In the genomic region with DNA sequence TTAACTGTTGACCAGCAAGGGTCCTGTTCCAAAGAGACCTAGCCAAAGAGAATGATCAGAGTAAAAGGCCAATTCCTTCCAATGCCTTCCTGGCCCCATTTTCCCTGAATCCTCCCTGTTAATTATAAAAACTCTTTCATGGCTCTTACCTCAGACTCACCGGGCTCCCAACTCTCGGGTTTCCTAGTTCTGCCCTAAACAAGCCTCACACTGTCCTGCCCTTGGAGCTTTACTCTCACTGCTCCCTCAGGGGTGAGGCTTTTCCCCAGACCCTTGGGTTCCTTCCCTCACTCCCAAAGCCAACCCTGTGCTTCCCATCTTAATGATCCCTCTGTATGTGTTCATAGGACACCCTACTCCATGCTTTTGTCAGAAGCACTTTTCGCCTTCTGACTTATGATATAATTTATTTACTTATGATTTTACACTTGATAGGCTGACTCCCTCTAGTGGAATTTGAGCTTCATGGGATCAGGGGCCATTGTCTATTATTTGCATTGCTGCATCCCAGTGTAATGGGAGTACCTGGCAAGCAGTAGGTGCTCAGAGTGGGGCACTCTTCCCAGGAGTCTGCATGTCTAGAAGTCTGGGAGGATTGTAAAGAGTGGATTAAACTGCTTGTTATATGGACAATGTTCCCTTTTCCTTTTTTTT, we compare ENCODE assay signal across 9 cellular contexts. TPM values are rescaled to one million over a fixed set of nuclear protein-coding genes. Genes with fewer than 3 reads are reported as not detected.
A peak's percentile ranks its signal among the peaks of the same experiment; 100 is the strongest.
DNase-seq lines count a peak whose midpoint lies in the region; ATAC-seq, FAIRE-seq and TF ChIP-seq lines count a peak whose summit lies in the region.
"Had no signal": no experiment of that assay in that cellular context is flagged by ENCODE, and none has a peak within 500 bp of the region (broad histone marks: within the 10 kb centered on the region; RNA-seq: fewer than 3 reads in every experiment).

No MANE protein-coding gene starts in this region.

- POLR2A ChIA-PET in HCT116 (lab: Charles Lee) = no interaction called here

- H2AFZ ChIP-seq in HCT116 (ENCODE audit: low read depth, low read length, poor library complexity, severe bottlenecking) = no peak overlapping the region

- ATAC-seq in HCT116 (peak; percentile 93), HG03521 (IDR thresholded peaks at IDR 0.05; ENCODE audit: unreplicated experiment) (no peak), HG03571 (IDR thresholded peaks at IDR 0.05; ENCODE audit: unreplicated experiment) (no peak)

- H3K9ac ChIP-seq in HCT116 (ENCODE audit: low read length) = no peak overlapping the region

- H3K27ac ChIP-seq in HCT116 (ENCODE audit: low read depth, low read length) (no peak overlapping the region), small intestine (ENCODE audit: low read depth in 1 of 2, low read length in 1 of 2) (no peak overlapping the region)

- WGBS in small intestine, 3 donors = 57 to 64% (median 59%) methylated on average over 3 of the region's 3 CpGs

- H3K9me2 ChIP-seq in HCT116 (ENCODE audit: insufficient read depth) = no peaks in the 10 kb centered on the region

- intact Hi-C loops in HCT116 (cut with micrococcal nuclease) = loop anchor here (10.0 kb wide), 1 partner anchor 453 kb away; no protein-coding TSS in a partner anchor

- H3K4me2 ChIP-seq in HCT116 (ENCODE audit: low read length) = no peak overlapping the region

- H3K4me1 ChIP-seq in HCT116 (ENCODE audit: control insufficient read depth in 1 of 2, insufficient read depth in 2 of 2, low read length in 2 of 2) (0 out of 4 replicates have a peak, but pooled peaks cover 0 to 2% of the 10 kb centered on the region in 2 experiments), small intestine (ENCODE audit: control insufficient read depth in 2 of 2, insufficient read depth in 1 of 2, low read depth in 1 of 2, low read length in 1 of 2) (no peaks in the 10 kb centered on the region)

- RAD21 ChIA-PET in HCT116 (lab: Charles Lee; ENCODE audit: low non-redundant PET in 1 of 2, low total read pairs in 2 of 2, uncharacterized antibody in 2 of 2, unreplicated experiment in 2 of 2) = no interaction called here

- TF ChIP-seq POLR2A in HCT116 (IDR thresholded peaks at IDR 0.05; ENCODE audit: borderline replicate concordance, extremely low read depth, insufficient read depth, insufficient read length) = no peak

- TF ChIP-seq RAD21 in HCT116 (IDR thresholded peaks at IDR 0.05; ENCODE audit: low read depth) = peak; percentile 54; the same call in 1 of the 2 replicates

- no peaks in the 10 kb centered on the region for H4K20me1 ChIP-seq in HCT116 (ENCODE audit: insufficient read depth)

- TF ChIP-seq CTCF in HCT116 (IDR thresholded peaks at IDR 0.05 in 2 of 3, conservative IDR thresholded peaks at IDR 0.05 in 1 of 3; ENCODE audit: borderline replicate concordance in 1 of 3, insufficient read depth in 1 of 3, low read depth in 2 of 3, low read length in 2 of 3) = peak; percentile 45 to 54 (median 45); a peak in 5 of 6 replicates
- peak; percentile 33 for TF ChIP-seq CTCF in fibroblast of the aortic adventitia (IDR thresholded peaks at IDR 0.05; ENCODE audit: insufficient read depth, low read length)

- H3K36me3 ChIP-seq in HCT116 (ENCODE audit: control insufficient read depth in 1 of 2, insufficient read depth in 2 of 2, low read length in 2 of 2) = no peaks in the 10 kb centered on the region
- H3K36me3 ChIP-seq in small intestine (ENCODE audit: control insufficient read depth in 2 of 2, insufficient read depth in 2 of 2, low read length in 2 of 2) = no peaks in the 10 kb centered on the region

- H3K4me3 ChIP-seq in HCT116 (replicated peaks in 1 of 2; ENCODE audit: low read depth in 1 of 2, low read length in 2 of 2) = no peak overlapping the region
- no peak overlapping the region for H3K4me3 ChIP-seq in fibroblast of the aortic adventitia (ENCODE audit: low read depth, low read length)
- H3K4me3 ChIP-seq in small intestine (ENCODE audit: low read depth in 1 of 2, low read length in 2 of 2) = no peak overlapping the region

- H3K9me3 ChIP-seq in HCT116 (ENCODE audit: control insufficient read depth in 1 of 2, insufficient read depth in 1 of 2, low read depth in 1 of 2, low read length in 2 of 2) (no peaks in the 10 kb centered on the region), small intestine (ENCODE audit: control insufficient read depth, low read depth) (no peaks in the 10 kb centered on the region)

- no peak for FAIRE-seq in small intestine (lab: Jason Lieb, UNC)

- CTCF ChIA-PET in HCT116 (lab: Charles Lee) = interaction anchor here (0.6 to 1.2 kb wide), 3 partner anchors 269 to 327 kb away, joined by 3 to 9 read pairs (median 4); no protein-coding TSS in a partner anchor

- H3K79me2 ChIP-seq in HCT116 (ENCODE audit: insufficient read depth, low read length) = no peaks in the 10 kb centered on the region

- DNase-seq in HCT116 (ENCODE audit: low read depth, low spot score) (peak; percentile 31), RPMI8226 (peak; percentile 23), fibroblast of the aortic adventitia (ENCODE audit: low read depth) (peak; percentile 3), small intestine (peak; percentile 39), NCI-H2029 treated with DMSO at 0.1 percent for 48 hours (lab: John Stamatoyannopoulos, UW) (no peak), OCI-M2 (lab: John Stamatoyannopoulos, UW; ENCODE audit: unreplicated experiment) (no peak)
- DNase-seq: activated naive CD4-positive, alpha-beta T cell treated with anti-CD3 and anti-CD28 coated beads, Interleukin-2, amount 50 U/mL, for 16 hours had no signal

- H3K27me3 ChIP-seq in HCT116 (ENCODE audit: insufficient read depth, low read length) (0 out of 2 replicates have a peak, but pooled peaks cover 8% of the 10 kb centered on the region), small intestine (ENCODE audit: control insufficient read depth in 2 of 2, insufficient read depth in 2 of 2, low read length in 2 of 2) (peaks cover 0 to 5% of the 10 kb centered on the region in 2 donors)

- no TSS peak for BruUV-seq in HCT116 (replicated peaks; lab: Mats Ljungman, UMichigan)

TF ChIP-seq in HCT116, 20 proteins besides CTCF, POLR2A, EP300 and RAD21:
- TF ChIP-seq POLR2AphosphoS5 (IDR thresholded peaks at IDR 0.05; ENCODE audit: low read depth, low read length) (no peak), ZFX (IDR thresholded peaks at IDR 0.05) (no peak), JUND (IDR thresholded peaks at IDR 0.05) (no peak)
- TF ChIP-seq, protein P1, sequence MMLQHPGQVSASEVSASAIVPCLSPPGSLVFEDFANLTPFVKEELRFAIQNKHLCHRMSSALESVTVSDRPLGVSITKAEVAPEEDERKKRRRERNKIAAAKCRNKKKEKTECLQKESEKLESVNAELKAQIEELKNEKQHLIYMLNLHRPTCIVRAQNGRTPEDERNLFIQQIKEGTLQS (IDR thresholded peaks at IDR 0.05) = no peak

RNA-seq across cellular contexts. Expression of a gene that starts 29.9 kb away (rescaled TPM):
- total RNA-seq in HCT116 (2021; ENCODE audit: unreplicated experiment) = 39.9 TPM
- 17.6 and 18.6 TPM in 2 replicates for polyA plus RNA-seq in HCT116 (2012)
- total RNA-seq in fibroblast of the aortic adventitia (ENCODE audit: low replicate concordance) = 32.5 and 41.0 TPM in 2 replicates
- polyA plus RNA-seq in small intestine = 10 to 100 TPM; 16.3 to 30.3 (median 20.8) TPM

Comparison
In these comparisons a context has a peak if more than half of its experiments do, and no peak if none do; other contexts are left out.
1. DNase-seq: peak in HCT116 (single experiment), RPMI8226 (single experiment), fibroblast of the aortic adventitia (single experiment) and small intestine (single experiment); none in NCI-H2029 treated with DMSO at 0.1 percent for 48 hours (single experiment) and OCI-M2 (single experiment).